Comparison of ENCODE assay signal across 13 cellular contexts in the genomic region with DNA sequence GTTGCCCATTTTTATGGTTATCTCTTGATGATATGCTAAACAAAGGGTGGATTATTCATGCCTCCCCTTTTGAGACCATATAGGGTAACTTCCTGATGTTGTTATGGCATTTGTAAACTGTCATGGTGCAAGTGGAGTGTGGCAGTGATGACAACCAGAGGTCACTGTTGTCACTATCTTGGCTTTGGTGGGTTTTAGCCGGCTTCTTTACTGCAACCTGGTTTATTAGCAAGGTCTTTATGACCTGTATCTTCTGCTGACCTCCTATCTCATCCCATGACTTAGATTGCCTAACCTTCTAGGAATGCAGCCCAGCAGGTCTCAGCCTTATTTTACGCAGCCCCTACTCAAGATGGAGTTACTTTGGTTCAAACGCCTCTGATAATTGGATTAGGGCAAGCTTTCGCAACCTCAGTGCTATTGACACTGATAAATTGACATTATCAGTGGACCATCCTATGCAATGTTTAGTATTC. TPM values are rescaled to one million over a fixed set of nuclear protein-coding genes. Genes with fewer than 3 reads are reported as not detected.
DNase-seq lines count a peak whose midpoint lies in the region; ATAC-seq and TF ChIP-seq lines count a peak whose summit lies in the region.
"Had no signal": no experiment of that assay in that cellular context is flagged by ENCODE, and none has a peak within 500 bp of the region (broad histone marks: within the 10 kb centered on the region; RNA-seq: fewer than 3 reads in every experiment).

No MANE protein-coding gene starts in this region.

- in situ Hi-C loops in mammary epithelial cell (cut with MboI; ENCODE audit: low sequenced_read_pairs in 2 of 2): loop anchor here in 1 of 2 donors (10.0 kb wide), 2 partner anchors 47 to 177 kb away; no protein-coding TSS in a partner anchor

- no peak overlapping the region for H3K4me3 ChIP-seq in mammary epithelial cell (replicated peaks in 1 of 3; ENCODE audit: insufficient read depth in 1 of 3, low read depth in 2 of 3, low read length in 3 of 3)
- peak overlapping the region; percentile 78 for H3K4me3 ChIP-seq in endodermal cell (ENCODE audit: low read length)
- H3K4me3 ChIP-seq: tibial nerve had no signal

- dilution Hi-C loops in mammary epithelial cell (cut with HindIII; ENCODE audit: low sequenced_read_pairs): loop anchor here (5.0 kb wide), 2 partner anchors 59 to 159 kb away; no protein-coding TSS in a partner anchor

- WGBS in mammary epithelial cell (ENCODE audit: low coverage, missing lambda C conversion rate): 60% methylated on average over 4 of the region's 4 CpGs
- 12 to 41% methylated on average over 4 of the region's 4 CpGs for WGBS in endodermal cell (ENCODE audit: insufficient coverage in 1 of 2, insufficient read length in 1 of 2), 2 experiments

- H3K4me1 Mint-ChIP-seq in MCF 10A (ENCODE audit: insufficient read depth, unreplicated experiment) (peaks cover 11% of the 10 kb centered on the region), endodermal cell (peaks cover 27% of the 10 kb centered on the region), type B pancreatic cell (ENCODE audit: unreplicated experiment) (peaks cover 13% of the 10 kb centered on the region)

- H3K9ac ChIP-seq in mammary epithelial cell (ENCODE audit: insufficient read depth, low read length) (no peak overlapping the region), endodermal cell (ENCODE audit: extremely low read depth, low read length, poor library complexity, severe bottlenecking) (peak overlapping the region; percentile 60)

- no peaks in the 10 kb centered on the region for H3K27me3 ChIP-seq in mammary epithelial cell (ENCODE audit: insufficient read depth, low read length)
- H3K27me3 ChIP-seq in endodermal cell (ENCODE audit: control insufficient read depth, insufficient read depth, low read length, poor library complexity, severe bottlenecking): no peaks in the 10 kb centered on the region
- H3K27me3 ChIP-seq: tibial nerve had no signal

- no peaks in the 10 kb centered on the region for H3K36me3 ChIP-seq in mammary epithelial cell (ENCODE audit: insufficient read depth, low read length)
- H3K36me3 ChIP-seq in endodermal cell (ENCODE audit: control insufficient read depth, insufficient read depth, low read length): no peaks in the 10 kb centered on the region
- H3K36me3 ChIP-seq: tibial nerve had no signal

- intact Hi-C loops in MCF 10A (cut with micrococcal nuclease): loop anchor here (5.0 to 10.0 kb wide), 2 partner anchors 207 to 649 kb away; a partner anchor contains a TSS
- intact Hi-C loops in mammary epithelial cell (cut with micrococcal nuclease): no loop called here

- H4K20me1 ChIP-seq in mammary epithelial cell (ENCODE audit: insufficient read depth, low read length): no peaks in the 10 kb centered on the region

- H3K27ac ChIP-seq in mammary epithelial cell (ENCODE audit: insufficient read depth, low read depth, low read length): no peak overlapping the region
- no peak overlapping the region for H3K27ac ChIP-seq in endodermal cell (ENCODE audit: low read depth, low read length)

- no peak overlapping the region for H3K4me2 ChIP-seq in mammary epithelial cell (ENCODE audit: insufficient read depth, low read depth, low read length)

- TF ChIP-seq CTCF in MCF 10A (IDR thresholded peaks at IDR 0.05; ENCODE audit: unreplicated experiment): no peak
- no peak for TF ChIP-seq CTCF in mammary epithelial cell (conservative IDR thresholded peaks at IDR 0.05 in 1 of 2, IDR thresholded peaks at IDR 0.05 in 1 of 2; ENCODE audit: extremely low read depth in 1 of 2, insufficient read depth in 1 of 2, low read depth in 1 of 2, low read length in 2 of 2)
- TF ChIP-seq CTCF in endodermal cell (conservative IDR thresholded peaks at IDR 0.05): peak; percentile 52
- TF ChIP-seq CTCF in type B pancreatic cell (conservative IDR thresholded peaks at IDR 0.05): no peak

- BruUV-seq in MCF 10A (replicated peaks; lab: Mats Ljungman, UMichigan): no TSS peak
- no TSS peak for BruUV-seq in mammary epithelial cell (replicated peaks; lab: Mats Ljungman, UMichigan)

- H3K27me3 Mint-ChIP-seq in MCF 10A (ENCODE audit: insufficient read depth, unreplicated experiment): no peaks in the 10 kb centered on the region
- no peaks in the 10 kb centered on the region for H3K27me3 Mint-ChIP-seq in endodermal cell (ENCODE audit: insufficient read depth)
- H3K27me3 Mint-ChIP-seq in type B pancreatic cell: peaks cover 6% of the 10 kb centered on the region

- H3K4me3 Mint-ChIP-seq in MCF 10A (ENCODE audit: unreplicated experiment) (no peak overlapping the region), endodermal cell (peak overlapping the region; percentile 61), type B pancreatic cell (peak overlapping the region; percentile 80)

- H3K4me1 ChIP-seq in mammary epithelial cell (ENCODE audit: insufficient read depth, low read length): peaks cover 22% of the 10 kb centered on the region
- H3K4me1 ChIP-seq in endodermal cell (ENCODE audit: control insufficient read depth, insufficient read depth, low read length): peaks cover 5% of the 10 kb centered on the region

- CTCF ChIA-PET in MCF 10A (lab: Yijun Ruan, JAX) (interaction anchor here (0.5 to 3.0 kb wide), 11 partner anchors 18 to 204 kb away, joined by 3 to 30 read pairs (median 13); a partner anchor contains a TSS), mammary epithelial cell (lab: Charles Lee; ENCODE audit: low non-redundant PET) (interaction anchor here (1.5 kb wide), 1 partner anchor 62 kb away, joined by 8 read pairs; no protein-coding TSS in a partner anchor)

- no peaks in the 10 kb centered on the region for H3K79me2 ChIP-seq in mammary epithelial cell (ENCODE audit: insufficient read depth, low read length)

- DNase-seq in MCF 10A (ENCODE audit: unreplicated experiment) (no peak), mammary epithelial cell (no peak), MV-4-11 (lab: John Stamatoyannopoulos, UW) (peak; percentile 51), endodermal cell (peak; percentile 80), type B pancreatic cell (ENCODE audit: extremely low spot score, unreplicated experiment) (no peak), SKM-1 (lab: John Stamatoyannopoulos, UW; ENCODE audit: unreplicated experiment) (no peak), medulla oblongata (ENCODE audit: extremely low spot score) (no peak)
- DNase-seq: activated CD4-positive, alpha-beta T cell treated with anti-CD3 and anti-CD28 coated beads for 48 hours; effector memory CD4-positive, alpha-beta T cell; GF-D8; NCI-H1417 treated with DMSO at 0.1 percent for 48 hours had no signal

- no peaks in the 10 kb centered on the region for H3K36me3 Mint-ChIP-seq in MCF 10A (ENCODE audit: insufficient read depth, unreplicated experiment)
- H3K36me3 Mint-ChIP-seq in endodermal cell (ENCODE audit: low read depth): no peaks in the 10 kb centered on the region
- H3K36me3 Mint-ChIP-seq in type B pancreatic cell: no peaks in the 10 kb centered on the region

- no peak for ATAC-seq in HG03097 (IDR thresholded peaks at IDR 0.05; ENCODE audit: low FRiP score, unreplicated experiment)

- H2AFZ ChIP-seq in mammary epithelial cell (ENCODE audit: low read depth, low read length): no peak overlapping the region

- no peaks in the 10 kb centered on the region for H3K9me3 Mint-ChIP-seq in MCF 10A (ENCODE audit: unreplicated experiment)
- H3K9me3 Mint-ChIP-seq in endodermal cell: peaks cover 2% of the 10 kb centered on the region
- no peaks in the 10 kb centered on the region for H3K9me3 Mint-ChIP-seq in type B pancreatic cell

- H3K9me3 ChIP-seq in mammary epithelial cell (replicated peaks; ENCODE audit: insufficient read depth, low read length) (no peaks in the 10 kb centered on the region), endodermal cell (ENCODE audit: control insufficient read depth, low read length) (no peaks in the 10 kb centered on the region)
- H3K9me3 ChIP-seq: tibial nerve had no signal

- peak overlapping the region; percentile 82 for H3K27ac Mint-ChIP-seq in MCF 10A (ENCODE audit: low read depth, unreplicated experiment)
- peak overlapping the region; percentile 98 for H3K27ac Mint-ChIP-seq in endodermal cell
- H3K27ac Mint-ChIP-seq in type B pancreatic cell: peak overlapping the region; percentile 87

- POLR2A ChIA-PET in MCF 10A (lab: Yijun Ruan, JAX): interaction anchor here (1.2 to 22.3 kb wide), 12 partner anchors 13 to 205 kb away, joined by 3 to 752 read pairs (median 10); a partner anchor contains a TSS

RNA-seq across cellular contexts. Expression of a gene that starts 36.9 kb away (rescaled TPM):
- total RNA-seq in MCF 10A (2022) (53.7 and 55.2 TPM in 2 replicates), mammary epithelial cell (100 to 1,000 TPM in 1 of 2 donors, 10 to 100 TPM in 1; 41.0 to 117 TPM), endodermal cell (10 to 100 TPM; 13.4 to 19.5 TPM), type B pancreatic cell (ENCODE audit: low replicate concordance) (24.9 and 29.3 TPM in 2 replicates)
- polyA plus RNA-seq in mammary epithelial cell: 43.5 TPM
- 89.4 TPM for polyA minus RNA-seq in mammary epithelial cell
- polyA plus RNA-seq in endodermal cell (2013, experiment 1 of 2): 22.3 TPM
- polyA plus RNA-seq in endodermal cell (2013, experiment 2 of 2): 24.9 TPM

RNA-seq across cellular contexts. Expression of a gene that starts 37.8 kb away (rescaled TPM):
- total RNA-seq in MCF 10A (2022) (10.3 and 14.9 TPM in 2 replicates), mammary epithelial cell (10 to 100 TPM; 19.3 to 22.1 TPM), endodermal cell (10 to 100 TPM; 74.4 to 75.6 TPM), type B pancreatic cell (ENCODE audit: low replicate concordance) (47.4 and 48.1 TPM in 2 replicates)
- polyA plus RNA-seq in mammary epithelial cell: 9.8 TPM
- polyA minus RNA-seq in mammary epithelial cell: 12.5 TPM
- polyA plus RNA-seq in endodermal cell (2013, experiment 1 of 2): 116 TPM
- 115 TPM for polyA plus RNA-seq in endodermal cell (2013, experiment 2 of 2)

Comparison
In these comparisons a context has a peak if more than half of its experiments do, and no peak if none do; other contexts are left out.
1. DNase-seq: peak in MV-4-11 (single experiment) and endodermal cell (single experiment); none in MCF 10A (single experiment), mammary epithelial cell (single experiment), type B pancreatic cell (single experiment), SKM-1 (single experiment) and medulla oblongata (single experiment).
2. Peak in every context shown above with its lines, with median percentiles within 50 percentile points of each other: H3K27ac Mint-ChIP-seq.